ENCODE assay signal across 9 cellular contexts in genomic region chr19:1417145-1417544, GRCh38. TPM values are rescaled to one million over a fixed set of nuclear protein-coding genes. Genes with fewer than 3 reads are reported as not detected.
DNase-seq lines count a peak whose midpoint lies in the region; TF ChIP-seq lines count a peak whose summit lies in the region.
"Had no signal": no experiment of that assay in that cellular context is flagged by ENCODE, and none has a peak within 500 bp of the region (broad histone marks: within the 10 kb centered on the region; RNA-seq: fewer than 3 reads in every experiment).

No MANE protein-coding gene starts in this region.

- H3K27me3 ChIP-seq in esophagus muscularis mucosa: no peaks in the 10 kb centered on the region
- H3K27me3 ChIP-seq: transverse colon had no signal

- no peaks in the 10 kb centered on the region for H3K9me3 ChIP-seq in esophagus muscularis mucosa
- H3K9me3 ChIP-seq: transverse colon had no signal

- POLR2A ChIA-PET in RWPE1 (lab: Yijun Ruan, JAX; ENCODE audit: low non-redundant PET): no interaction called here

- TF ChIP-seq CTCF in RWPE1 (conservative IDR thresholded peaks at IDR 0.05; ENCODE audit: low read depth): no peak
- no peak for TF ChIP-seq CTCF in esophagus muscularis mucosa (IDR thresholded peaks at IDR 0.05)
- no peak for TF ChIP-seq CTCF in retinal pigment epithelial cell (conservative IDR thresholded peaks at IDR 0.05; ENCODE audit: low read depth, low read length)

- H3K4me1 ChIP-seq in esophagus muscularis mucosa: peaks cover 60 to 69% (median 65%) of the 10 kb centered on the region in 4 donors

- no peak for TF ChIP-seq POLR2A in esophagus muscularis mucosa (IDR thresholded peaks at IDR 0.05; ENCODE audit: low read depth)

- H3K4me3 ChIP-seq in esophagus muscularis mucosa (no peak overlapping the region), retinal pigment epithelial cell (ENCODE audit: low read length) (no peak overlapping the region)
- H3K4me3 ChIP-seq: transverse colon had no signal

- intact Hi-C loops in esophagus muscularis mucosa (cut with DNase I): no loop called here

- CTCF ChIA-PET in RWPE1 (lab: Yijun Ruan, JAX): no interaction called here

- WGBS in esophagus muscularis mucosa: 84% methylated on average over 18 of the region's 21 CpGs

- peak overlapping the region; percentile 96 for H3K27ac ChIP-seq in RWPE1
- peak overlapping the region in 3 of 4 donors; percentile 21 to 84 (median 72) for H3K27ac ChIP-seq in esophagus muscularis mucosa (replicated peaks in 1 of 4)

- TF ChIP-seq EP300 in esophagus muscularis mucosa (IDR thresholded peaks at IDR 0.05): no peak

- DNase-seq in RWPE1 (ENCODE audit: low spot score) (no peak), esophagus muscularis mucosa (ENCODE audit: extremely low spot score) (no peak), retinal pigment epithelial cell (ENCODE audit: low read depth) (peak; percentile 88), NCI-H524 (lab: John Stamatoyannopoulos, UW) (no peak), SHP77 (lab: John Stamatoyannopoulos, UW) (no peak), T-helper 1 cell (no peak)
- DNase-seq: DMS79, NCI-H82, transverse colon had no signal

- H3K36me3 ChIP-seq in esophagus muscularis mucosa: peaks cover 7 to 69% (median 52%) of the 10 kb centered on the region in 4 donors

RNA-seq across cellular contexts. Expression of gene DAZAP1, which starts 9.8 kb away (rescaled TPM):
- total RNA-seq in esophagus muscularis mucosa: 10 to 100 TPM; 44.9 to 79.4 (median 52.9) TPM

RNA-seq across cellular contexts. Expression of gene GAMT, which starts 15.8 kb away (rescaled TPM):
- total RNA-seq in esophagus muscularis mucosa: 10 to 100 TPM in 3 of 4 donors, 1 to 10 TPM in 1; 5.8 to 13.4 (median 11.9) TPM

RNA-seq across cellular contexts. Expression of gene RPS15, which starts 21.1 kb away (rescaled TPM):
- total RNA-seq in esophagus muscularis mucosa: 1,000 to 10,000 TPM; 1,297 to 2,978 (median 2,171) TPM

RNA-seq across cellular contexts. Expression of gene APC2, which starts 32.8 kb away (rescaled TPM):
- 1 to 10 TPM in 2 of 4 donors, under 1 TPM in 2; 0.42 to 1.8 (median 1.2) TPM for total RNA-seq in esophagus muscularis mucosa

RNA-seq across cellular contexts. Expression of gene NDUFS7, which starts 33.4 kb away (rescaled TPM):
- 100 to 1,000 TPM in 1 of 4 donors, 10 to 100 TPM in 3; 85.6 to 110 (median 89.4) TPM for total RNA-seq in esophagus muscularis mucosa
